ENCODE assay signal across 25 cellular contexts in genomic region chr4:114945616-114946015, GRCh38.
"Had no signal": no experiment of that assay in that cellular context is flagged by ENCODE, and none has a peak within 500 bp of the region (broad histone marks: within the 10 kb centered on the region; RNA-seq: fewer than 3 reads in every experiment).

No MANE protein-coding gene starts in this region.

- H3K4me1 ChIP-seq: stomach, suprapubic skin, testis, thyroid gland, tibial artery, tibial nerve, transverse colon, upper lobe of left lung, upper lobe of right lung, uterus, vagina had no signal

- ATAC-seq: stimulated activated effector memory CD8-positive, alpha-beta T cell treated with anti-CD3 and anti-CD28 coated beads, Interleukin-12 subunit alpha, Interleukin-12 subunit beta, amount 100 ng/mL, for 72 hours; stimulated activated memory B cell treated with anti-CD40 and anti-IgM and Interleukin-4, amounts not matched to agents 10 μg/mL and 1 μg/mL and 100 μg/mL, for 72 hours; stimulated activated naive B cell treated with anti-CD40 and anti-IgM and Interleukin-4, amounts not matched to agents 10 μg/mL and 1 μg/mL and 100 μg/mL, for 72 hours; stimulated activated naive CD8-positive, alpha-beta T cell treated with anti-CD3 and anti-CD28 coated beads, Interleukin-15, amount 100 ng/mL, for 72 hours; stimulated activated naive CD8-positive, alpha-beta T cell treated with anti-CD3 and anti-CD28 coated beads, Interleukin-15, Interleukin-2, amounts not matched to agents 100 U/mL and 50 U/mL, for 24 hours; upper lobe of right lung had no signal

- H3K4me3 ChIP-seq: stomach, suprapubic skin, testis, thoracic aorta, thyroid gland, tibial artery, tibial nerve, transverse colon, upper lobe of left lung, upper lobe of right lung, uterus, vagina had no signal

- DNase-seq: stimulated activated CD4-positive, alpha-beta T cell treated with anti-CD3 and anti-CD28 coated beads, Interleukin-4, amount 100 ng/mL, for 1 hour; stimulated activated CD4-positive, alpha-beta T cell treated with anti-CD3 and anti-CD28 coated beads, Interleukin-4, amount 100 ng/mL, for 24 hours; stimulated activated CD4-positive, alpha-beta T cell treated with anti-CD3 and anti-CD28 coated beads, Interleukin-4, amount 100 ng/mL, for 4 hours; stimulated activated CD8-positive, alpha-beta memory T cell treated with anti-CD3 and anti-CD28 coated beads, Interleukin-4, amount 100 ng/mL, for 48 hours; stimulated activated naive B cell treated with anti-CD40 and anti-IgM and Interleukin-4, amounts not matched to agents 10 μg/mL and 1 μg/mL and 100 μg/mL, for 72 hours; stimulated activated naive CD4-positive, alpha-beta T cell; stimulated activated naive CD4-positive, alpha-beta T cell treated with Interleukin-2 at 50 U/mL for 16 hours; stimulated activated naive CD8-positive, alpha-beta T cell treated with anti-CD3 and anti-CD28 coated beads, Interleukin-15, amount 100 ng/mL, for 72 hours; stimulated activated naive CD8-positive, alpha-beta T cell treated with anti-CD3 and anti-CD28 coated beads, Interleukin-15, Interleukin-2, amounts not matched to agents 100 U/mL and 50 U/mL, for 24 hours; stomach; substantia nigra; testis; thyroid gland; tibial artery; transverse colon; trophoblast cell; upper lobe of left lung; upper lobe of right lung; uterus had no signal

- H3K36me3 ChIP-seq: stomach, suprapubic skin, thoracic aorta, thyroid gland, tibial artery, tibial nerve, transverse colon, upper lobe of left lung, upper lobe of right lung, uterus, vagina had no signal

- H3K9me3 ChIP-seq: stomach, suprapubic skin, testis, thoracic aorta, thyroid gland, tibial artery, tibial nerve, transverse colon, upper lobe of left lung, upper lobe of right lung, uterus, vagina had no signal

- H3K27ac ChIP-seq: stomach, suprapubic skin, testis, thoracic aorta, thyroid gland, tibial artery, tibial nerve, transverse colon, upper lobe of left lung, upper lobe of right lung, uterus, vagina had no signal
